Comparison of ENCODE assay signal across 18 cellular contexts in the genomic region with DNA sequence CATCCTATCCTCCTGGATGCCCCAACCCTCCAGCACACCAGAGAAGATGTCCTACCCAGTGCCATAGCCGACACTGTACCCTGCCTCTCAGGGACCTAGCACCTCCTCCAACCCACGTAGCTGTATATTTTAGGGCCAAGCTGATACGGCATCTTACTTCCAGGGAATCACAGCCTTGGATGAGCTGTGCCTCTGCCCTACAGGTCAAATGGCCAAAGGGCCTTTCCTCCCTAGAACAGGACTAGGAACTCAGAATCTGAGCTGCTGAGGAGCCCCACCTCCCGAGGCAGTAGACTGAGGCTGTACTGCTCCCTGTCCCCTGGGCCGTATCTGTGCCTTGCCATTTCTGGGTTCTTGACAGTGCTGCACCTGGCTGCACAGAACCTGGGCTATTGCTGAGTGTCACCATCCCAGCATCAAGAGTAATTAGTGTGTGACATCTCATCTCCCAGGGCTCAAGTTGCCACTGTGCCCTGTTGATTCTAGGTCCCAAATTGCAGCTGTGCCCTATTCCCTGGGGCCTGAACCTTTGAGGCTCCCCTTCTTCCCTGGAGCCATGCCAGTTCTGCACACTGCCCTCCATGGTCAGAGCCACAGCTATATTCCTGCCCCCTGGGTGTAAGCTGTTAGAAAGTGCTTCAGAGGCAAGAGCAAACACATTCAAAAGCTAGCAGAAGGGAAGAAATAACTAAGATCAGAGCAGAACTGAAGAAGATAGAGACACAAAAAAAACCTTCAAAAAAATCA. TPM values are rescaled to one million over a fixed set of nuclear protein-coding genes. Genes with fewer than 3 reads are reported as not detected.
DNase-seq lines count a peak whose midpoint lies in the region; ATAC-seq and TF ChIP-seq lines count a peak whose summit lies in the region.
"Had no signal": no experiment of that assay in that cellular context is flagged by ENCODE, and none has a peak within 500 bp of the region (broad histone marks: within the 10 kb centered on the region; RNA-seq: fewer than 3 reads in every experiment).

No MANE protein-coding gene starts in this region.

- intact Hi-C loops in activated CD4-positive, alpha-beta T cell treated with anti-CD3 and anti-CD28 coated beads, Interleukin-2, amount 10 ng/mL, durations not matched to agents 24 days and 14 days (cut with micrococcal nuclease): loop anchor here (5.0 to 10.0 kb wide), 5 partner anchors 355 to 858 kb away; a partner anchor contains a TSS

- H2BK12ac ChIP-seq in trophoblast cell (ENCODE audit: low read length): no peak overlapping the region

- peaks cover 10% of the 10 kb centered on the region; the same call in 1 of the 2 replicates for H4K20me1 ChIP-seq in Karpas-422 (ENCODE audit: insufficient read depth, low read depth, low read length)

- H3K27ac Mint-ChIP-seq in activated CD4-positive, alpha-beta T cell treated with anti-CD3 and anti-CD28 coated beads, Interleukin-2, amount 10 ng/mL, durations not matched to agents 24 days and 14 days: peak overlapping the region; percentile 45
- H3K27ac Mint-ChIP-seq in activated naive CD8-positive, alpha-beta T cell: peak overlapping the region; percentile 92
- H3K27ac Mint-ChIP-seq: IgD-negative memory B cell had no signal

- H3K9me3 ChIP-seq in Karpas-422 (ENCODE audit: low read length) (peaks cover 7% of the 10 kb centered on the region), trophoblast cell (ENCODE audit: insufficient read depth, low read depth, low read length) (no peaks in the 10 kb centered on the region), BE2C (no peaks in the 10 kb centered on the region), HAP-1 (peaks cover 8% of the 10 kb centered on the region)
- H3K9me3 ChIP-seq: prostate gland, SK-N-SH had no signal

- H3K4me2 ChIP-seq in Karpas-422 (ENCODE audit: low read depth, low read length, poor library complexity, severe bottlenecking) (peak overlapping the region; percentile 85), trophoblast cell (ENCODE audit: low read length) (no peak overlapping the region)
- H3K4me2 ChIP-seq: SK-N-SH had no signal

- peaks cover 46% of the 10 kb centered on the region for H3K4me1 Mint-ChIP-seq in activated CD4-positive, alpha-beta T cell treated with anti-CD3 and anti-CD28 coated beads, Interleukin-2, amount 10 ng/mL, durations not matched to agents 24 days and 14 days
- peaks cover 71% of the 10 kb centered on the region for H3K4me1 Mint-ChIP-seq in activated naive CD8-positive, alpha-beta T cell (ENCODE audit: low read depth)

- H3K9me2 ChIP-seq in Karpas-422 (replicated peaks; ENCODE audit: insufficient read depth, low read length): no peaks in the 10 kb centered on the region
- H3K9me2 ChIP-seq: SK-N-SH had no signal

- H3K4ac ChIP-seq in trophoblast cell (ENCODE audit: low read depth, low read length): no peak overlapping the region

- DNase-seq in activated CD4-positive, alpha-beta T cell treated with anti-CD3 and anti-CD28 coated beads, Interleukin-2, amount 10 ng/mL, durations not matched to agents 24 days and 14 days: no peak
- DNase-seq in activated CD4-positive, alpha-beta T cell treated with anti-CD3 and anti-CD28 coated beads for 48 hours: no peak
- DNase-seq in Karpas-422: peak; percentile 87
- DNase-seq in trophoblast cell: no peak
- no peak for DNase-seq in BE2C
- no peak for DNase-seq in HAP-1 (ENCODE audit: low spot score in 2 of 2)
- DNase-seq: amygdala; CD8-positive, alpha-beta memory T cell; NCI-H524; PC-3; SK-N-SH; stomach; uterus had no signal

- in situ Hi-C loops in HAP-1 (cut with MboI; ENCODE audit: low sequenced_read_pairs): no loop called here

- no peak overlapping the region for H3K23ac ChIP-seq in trophoblast cell (ENCODE audit: low read length)

- peaks cover 63% of the 10 kb centered on the region for H3K79me2 ChIP-seq in Karpas-422 (ENCODE audit: low read length)
- no peaks in the 10 kb centered on the region for H3K79me2 ChIP-seq in trophoblast cell (ENCODE audit: control insufficient read depth, insufficient read depth, low read length, poor library complexity)

- H4K12ac ChIP-seq in trophoblast cell (ENCODE audit: low read depth, low read length): no peak overlapping the region

- no peak overlapping the region for H3K14ac ChIP-seq in trophoblast cell (ENCODE audit: low read length)

- no peaks in the 10 kb centered on the region for H3K27me3 Mint-ChIP-seq in activated CD4-positive, alpha-beta T cell treated with anti-CD3 and anti-CD28 coated beads, Interleukin-2, amount 10 ng/mL, durations not matched to agents 24 days and 14 days
- H3K27me3 Mint-ChIP-seq in activated naive CD8-positive, alpha-beta T cell: no peaks in the 10 kb centered on the region
- H3K27me3 Mint-ChIP-seq: CD8-positive, alpha-beta memory T cell; IgD-negative memory B cell had no signal

- no peaks in the 10 kb centered on the region for H3K27me3 ChIP-seq in Karpas-422 (ENCODE audit: low read length)
- H3K27me3 ChIP-seq in trophoblast cell (ENCODE audit: insufficient read depth, low read length): no peaks in the 10 kb centered on the region
- H3K27me3 ChIP-seq in BE2C: no peaks in the 10 kb centered on the region
- H3K27me3 ChIP-seq in HAP-1 (ENCODE audit: low read depth): no peaks in the 10 kb centered on the region
- H3K27me3 ChIP-seq: stomach, uterus had no signal

- WGBS in trophoblast cell (ENCODE audit: extremely low coverage, insufficient coverage, insufficient read length): no CpG with 5 or more reads among the region's 5 CpGs

- H3K36me3 ChIP-seq in Karpas-422 (ENCODE audit: insufficient read depth, low read length) (peaks cover 10% of the 10 kb centered on the region; the same call in 1 of the 2 replicates), trophoblast cell (ENCODE audit: control insufficient read depth in 1 of 2, insufficient read depth in 2 of 2, low read length in 2 of 2) (no peaks in the 10 kb centered on the region), BE2C (no peaks in the 10 kb centered on the region), HAP-1 (replicated peaks) (no peaks in the 10 kb centered on the region)
- H3K36me3 ChIP-seq: prostate gland, stomach, uterus had no signal

- peaks cover 39% of the 10 kb centered on the region for H3K36me3 Mint-ChIP-seq in activated CD4-positive, alpha-beta T cell treated with anti-CD3 and anti-CD28 coated beads, Interleukin-2, amount 10 ng/mL, durations not matched to agents 24 days and 14 days (ENCODE audit: low read depth)
- H3K36me3 Mint-ChIP-seq in activated naive CD8-positive, alpha-beta T cell: peaks cover 28% of the 10 kb centered on the region

- H4K91ac ChIP-seq in trophoblast cell (ENCODE audit: low read depth, low read length): no peak overlapping the region

- no peak overlapping the region for H2BK5ac ChIP-seq in trophoblast cell (ENCODE audit: low read depth, low read length, poor library complexity)

- no peak overlapping the region for H2AFZ ChIP-seq in Karpas-422 (ENCODE audit: low read length)
- H2AFZ ChIP-seq in trophoblast cell (ENCODE audit: insufficient read depth, low read length, poor library complexity): no peak overlapping the region

- H3K4me1 ChIP-seq in Karpas-422 (ENCODE audit: low read length) (peaks cover 61% of the 10 kb centered on the region), trophoblast cell (ENCODE audit: control insufficient read depth in 1 of 2, insufficient read depth in 2 of 2, low read length in 2 of 2) (no peaks in the 10 kb centered on the region), BE2C (peaks cover 13% of the 10 kb centered on the region), HAP-1 (peaks cover 22% of the 10 kb centered on the region)
- H3K4me1 ChIP-seq: prostate gland, uterus had no signal

- H3K18ac ChIP-seq in trophoblast cell (ENCODE audit: low read length): no peak overlapping the region

- no peak overlapping the region for H3K4me3 Mint-ChIP-seq in activated CD4-positive, alpha-beta T cell treated with anti-CD3 and anti-CD28 coated beads, Interleukin-2, amount 10 ng/mL, durations not matched to agents 24 days and 14 days
- no peak overlapping the region for H3K4me3 Mint-ChIP-seq in activated naive CD8-positive, alpha-beta T cell
- H3K4me3 Mint-ChIP-seq: CD8-positive, alpha-beta memory T cell had no signal

- H3K27ac ChIP-seq in Karpas-422 (ENCODE audit: low read length): peak overlapping the region; percentile 86
- no peak overlapping the region for H3K27ac ChIP-seq in trophoblast cell (ENCODE audit: low read depth, low read length)
- H3K27ac ChIP-seq: prostate gland, stomach, uterus had no signal

- H3K79me1 ChIP-seq in trophoblast cell (ENCODE audit: low read length): no peaks in the 10 kb centered on the region

- no peak overlapping the region for H4K8ac ChIP-seq in trophoblast cell (ENCODE audit: low read depth, low read length)

- H3K9ac ChIP-seq in Karpas-422 (ENCODE audit: low read length) (peak overlapping the region; percentile 46), trophoblast cell (ENCODE audit: low read length) (peak overlapping the region; percentile 9)
- H3K9ac ChIP-seq: SK-N-SH had no signal

- no peak overlapping the region for H2BK120ac ChIP-seq in trophoblast cell (ENCODE audit: insufficient read depth, low read length, poor library complexity)

- peaks cover 21% of the 10 kb centered on the region for H3K9me3 Mint-ChIP-seq in activated CD4-positive, alpha-beta T cell treated with anti-CD3 and anti-CD28 coated beads, Interleukin-2, amount 10 ng/mL, durations not matched to agents 24 days and 14 days
- peaks cover 13% of the 10 kb centered on the region for H3K9me3 Mint-ChIP-seq in activated naive CD8-positive, alpha-beta T cell (ENCODE audit: low read depth)

- ATAC-seq in GM19467 (IDR thresholded peaks at IDR 0.05; ENCODE audit: unreplicated experiment): no peak

- H2AK5ac ChIP-seq in trophoblast cell (ENCODE audit: low read length): no peak overlapping the region

- H3K4me3 ChIP-seq in Karpas-422 (ENCODE audit: low read length) (peak overlapping the region; percentile 39), trophoblast cell (ENCODE audit: low read depth, low read length) (no peak overlapping the region), BE2C (ENCODE audit: low read depth, low read length) (no peak overlapping the region), HAP-1 (no peak overlapping the region)
- H3K4me3 ChIP-seq: GM12878, prostate gland, stomach, uterus had no signal

- no peak for TF ChIP-seq CTCF in BE2C (IDR thresholded peaks at IDR 0.05; ENCODE audit: low read depth, low read length)

RNA-seq across cellular contexts. Expression of a gene that starts 41.0 kb away (rescaled TPM):
- 28.4 TPM in 2 replicates for total RNA-seq in activated CD4-positive, alpha-beta T cell treated with anti-CD3 and anti-CD28 coated beads, Interleukin-2, amount 10 ng/mL, durations not matched to agents 24 days and 14 days
- 23.8 and 35.7 TPM in 2 replicates for total RNA-seq in Karpas-422 (2014; rRNA removed; shearing (Covaris generic); ENCODE audit: low replicate concordance)
- polyA plus RNA-seq in trophoblast cell (2013): 4.2 and 4.9 TPM in 2 replicates
- 8.2 TPM for polyA plus RNA-seq in BE2C (2012; ENCODE audit: insufficient read depth, insufficient read length, low read depth)
